9 cellular contexts compared by ENCODE assay signal in genomic region chr13:48828962-48829405, GRCh38.
DNase-seq lines count a peak whose midpoint lies in the region; ATAC-seq and TF ChIP-seq lines count a peak whose summit lies in the region.
"Had no signal": no experiment of that assay in that cellular context is flagged by ENCODE, and none has a peak within 500 bp of the region (broad histone marks: within the 10 kb centered on the region; RNA-seq: fewer than 3 reads in every experiment).

No MANE protein-coding gene starts in this region.

- H3K36me3 ChIP-seq in spleen (no peaks in the 10 kb centered on the region), heart left ventricle (no peaks in the 10 kb centered on the region)

- peaks cover 7 to 20% (median 16%) of the 10 kb centered on the region in 3 donors for H3K9me3 Mint-ChIP-seq in T-cell
- peaks cover 10% of the 10 kb centered on the region for H3K9me3 Mint-ChIP-seq in natural killer cell treated with Interleukin-12 subunit alpha and Interleukin-12 subunit beta and Interleukin-15 and Interleukin-18, amount 100 ng/mL, for 72 hours

- H3K36me3 Mint-ChIP-seq in T-cell, result peaks cover 8% of the 10 kb centered on the region
- H3K36me3 Mint-ChIP-seq in natural killer cell treated with Interleukin-12 subunit alpha and Interleukin-12 subunit beta and Interleukin-15 and Interleukin-18, amount 100 ng/mL, for 72 hours, result peaks cover 28% of the 10 kb centered on the region

- TF ChIP-seq POLR2A in spleen (IDR thresholded peaks at IDR 0.05) (no peak), heart left ventricle (IDR thresholded peaks at IDR 0.05) (no peak)

- H3K27ac ChIP-seq in spleen (no peak overlapping the region), heart left ventricle (no peak overlapping the region)
- H3K27ac ChIP-seq: GM23248 had no signal

- H3K4me1 ChIP-seq in spleen, result peaks cover 0 to 19% (median 12%) of the 10 kb centered on the region in 6 donors
- H3K4me1 ChIP-seq in heart left ventricle, result peaks cover 0 to 13% (median 0%) of the 10 kb centered on the region in 12 donors

- ATAC-seq in GM18868 (IDR thresholded peaks at IDR 0.05; ENCODE audit: unreplicated experiment) (peak; percentile 50), T-cell (replicated peaks in 1 of 4) (peak in 3 of 4 experiments; percentile 58 to 80 (median 70)), heart left ventricle (no peak)
- ATAC-seq in natural killer cell treated with Interleukin-12 subunit alpha and Interleukin-12 subunit beta and Interleukin-15 and Interleukin-18, amount 100 ng/mL, for 72 hours, result peak in 1 of 2 donors; percentile 62

- no peak overlapping the region for H3K4me3 ChIP-seq in spleen
- H3K4me3 ChIP-seq in heart left ventricle, result no peak overlapping the region
- H3K4me3 ChIP-seq: GM23248 had no signal

- peaks cover 17 to 24% (median 22%) of the 10 kb centered on the region in 3 donors for H3K4me1 Mint-ChIP-seq in T-cell
- H3K4me1 Mint-ChIP-seq in natural killer cell treated with Interleukin-12 subunit alpha and Interleukin-12 subunit beta and Interleukin-15 and Interleukin-18, amount 100 ng/mL, for 72 hours (ENCODE audit: low read depth in 2 of 2), result peaks cover 29 to 34% of the 10 kb centered on the region in 2 donors

- CTCF ChIA-PET in T-cell (lab: Charles Lee), result no interaction called here

- no peaks in the 10 kb centered on the region for H3K27me3 ChIP-seq in spleen (replicated peaks in 1 of 7)
- peaks cover 0 to 3% (median 0%) of the 10 kb centered on the region in 9 donors for H3K27me3 ChIP-seq in heart left ventricle

- intact Hi-C loops in spleen (cut with DNase I; ENCODE audit: low total_unique reads) (no loop called here), heart left ventricle (cut with DNase I) (no loop called here)

- H3K27me3 Mint-ChIP-seq in T-cell, result no peaks in the 10 kb centered on the region
- peaks cover 18 to 23% of the 10 kb centered on the region in 2 donors for H3K27me3 Mint-ChIP-seq in natural killer cell treated with Interleukin-12 subunit alpha and Interleukin-12 subunit beta and Interleukin-15 and Interleukin-18, amount 100 ng/mL, for 72 hours

- TF ChIP-seq CTCF in spleen (IDR thresholded peaks at IDR 0.05 in 8 of 11, conservative IDR thresholded peaks at IDR 0.05 in 3 of 11) (no peak), heart left ventricle (IDR thresholded peaks at IDR 0.05) (no peak), GM20000 (IDR thresholded peaks at IDR 0.05; ENCODE audit: extremely low read depth, missing control alignments) (no peak)

- WGBS in spleen, 5 donors, result 55 to 71% (median 63%) methylated on average over 2 of the region's 2 CpGs
- WGBS in heart left ventricle, 4 donors, result 64 to 79% (median 70%) methylated on average over 2 of the region's 2 CpGs

- H3K9me3 ChIP-seq in spleen (peaks cover 0 to 40% (median 24%) of the 10 kb centered on the region in 8 donors), heart left ventricle (peaks cover 0 to 32% (median 10%) of the 10 kb centered on the region in 12 donors)

- H3K27ac Mint-ChIP-seq in T-cell, result no peak overlapping the region
- peak overlapping the region; percentile 3 to 13 for H3K27ac Mint-ChIP-seq in natural killer cell treated with Interleukin-12 subunit alpha and Interleukin-12 subunit beta and Interleukin-15 and Interleukin-18, amount 100 ng/mL, for 72 hours

- peak; percentile 1 for DNase-seq in NCI-H1048 (lab: John Stamatoyannopoulos, UW)
- no peak for DNase-seq in T-cell
- DNase-seq in natural killer cell treated with Interleukin-12 subunit alpha and Interleukin-12 subunit beta and Interleukin-15 and Interleukin-18, amount 100 ng/mL, for 72 hours (ENCODE audit: low spot score), result no peak
- DNase-seq in HK-2 (ENCODE audit: unreplicated experiment), result no peak
- DNase-seq in spleen, result no peak
- no peak for DNase-seq in heart left ventricle
- DNase-seq in GM20000 (ENCODE audit: low spot score), result no peak
- DNase-seq: GM23248 had no signal

- no peak overlapping the region for H3K4me3 Mint-ChIP-seq in T-cell
- H3K4me3 Mint-ChIP-seq in natural killer cell treated with Interleukin-12 subunit alpha and Interleukin-12 subunit beta and Interleukin-15 and Interleukin-18, amount 100 ng/mL, for 72 hours, result peak overlapping the region; percentile 39

- POLR2A ChIA-PET in T-cell (lab: Charles Lee), result no interaction called here

Comparison
In these comparisons a context has a peak if more than half of its experiments do, and no peak if none do; other contexts are left out.
1. ATAC-seq: peak in GM18868 (single experiment) and T-cell (3 of 4); none in heart left ventricle (0 of 4).
2. H3K27ac Mint-ChIP-seq: peak in natural killer cell treated with Interleukin-12 subunit alpha and Interleukin-12 subunit beta and Interleukin-15 and Interleukin-18, amount 100 ng/mL, for 72 hours (2 of 2); none in T-cell (0 of 2).